10 cellular contexts compared by ENCODE assay signal in the genomic region with DNA sequence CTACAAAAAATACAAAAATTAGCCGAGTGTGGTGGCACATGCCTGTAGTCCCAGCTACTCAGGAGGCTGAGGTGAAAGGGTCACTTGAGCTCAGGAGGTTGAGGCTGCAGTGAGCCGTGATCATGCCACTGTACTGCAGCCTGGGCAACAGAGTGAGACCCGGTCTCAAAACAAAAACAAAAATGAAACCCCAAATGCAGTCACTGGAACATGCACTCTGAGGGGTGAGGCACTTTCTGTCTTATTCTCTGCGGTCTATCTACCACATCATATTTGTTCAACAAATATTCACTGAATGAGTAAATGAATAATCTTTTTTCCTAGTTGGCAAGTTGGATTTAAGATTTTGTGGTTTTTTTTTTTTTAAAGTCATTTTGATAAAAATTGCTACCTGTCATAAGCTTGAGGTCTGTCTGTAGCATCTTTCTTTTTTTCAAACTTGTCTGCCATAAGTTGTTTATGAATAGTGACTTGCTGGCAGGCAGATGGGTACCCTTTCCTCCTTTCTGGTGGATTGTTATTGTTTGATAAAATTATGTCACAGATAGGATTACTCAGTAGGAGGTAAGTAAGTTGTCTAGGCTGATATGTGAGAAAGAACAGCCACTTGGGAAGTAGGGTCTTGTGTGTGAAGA. TPM values are rescaled to one million over a fixed set of nuclear protein-coding genes. Genes with fewer than 3 reads are reported as not detected.
A peak's percentile ranks its signal among the peaks of the same experiment; 100 is the strongest.
DNase-seq lines count a peak whose midpoint lies in the region; ATAC-seq and TF ChIP-seq lines count a peak whose summit lies in the region.
"Had no signal": no experiment of that assay in that cellular context is flagged by ENCODE, and none has a peak within 500 bp of the region (broad histone marks: within the 10 kb centered on the region; RNA-seq: fewer than 3 reads in every experiment).

No MANE protein-coding gene starts in this region.

- no peak for TF ChIP-seq POLR2A in stomach (IDR thresholded peaks at IDR 0.05)

- H3K9me3 ChIP-seq in PC-9 (ENCODE audit: insufficient read depth, low read depth): no peaks in the 10 kb centered on the region
- no peaks in the 10 kb centered on the region for H3K9me3 ChIP-seq in stomach

- no peak overlapping the region for H2AFZ ChIP-seq in PC-9

- H3K4me3 ChIP-seq in PC-9 (no peak overlapping the region), stomach (no peak overlapping the region)

- H3K9me2 ChIP-seq in PC-9 (ENCODE audit: insufficient read depth): no peaks in the 10 kb centered on the region

- CTCF ChIA-PET in PC-9 (lab: Charles Lee): no interaction called here

- H3K27ac ChIP-seq in caudate nucleus (ENCODE audit: low read depth, low read length): peak overlapping the region; percentile 27
- no peak overlapping the region for H3K27ac ChIP-seq in PC-9
- H3K27ac ChIP-seq in stomach: no peak overlapping the region

- no peaks in the 10 kb centered on the region for H3K79me2 ChIP-seq in PC-9 (ENCODE audit: low read depth)

- no peaks in the 10 kb centered on the region for H3K36me3 ChIP-seq in PC-9 (ENCODE audit: low read depth)
- H3K36me3 ChIP-seq in stomach: no peaks in the 10 kb centered on the region

- DNase-seq in caudate nucleus (lab: John Stamatoyannopoulos, UW) (no peak), PC-9 (no peak), COLO668 (lab: John Stamatoyannopoulos, UW; ENCODE audit: unreplicated experiment) (no peak), NCI-H1436 (lab: John Stamatoyannopoulos, UW) (no peak), stomach (no peak)
- DNase-seq: NCI-H510A treated with DMSO at 0.1 percent for 48 hours had no signal

- POLR2A ChIA-PET in PC-9 (lab: Charles Lee; ENCODE audit: unreplicated experiment): no interaction called here

- H3K27me3 ChIP-seq in PC-9 (ENCODE audit: insufficient read depth, low read depth) (no peaks in the 10 kb centered on the region), stomach (no peaks in the 10 kb centered on the region)

- H3F3A ChIP-seq in PC-9 (ENCODE audit: insufficient read depth, low read depth): no peaks in the 10 kb centered on the region

- no peak for TF ChIP-seq CTCF in PC-9 (conservative IDR thresholded peaks at IDR 0.05)
- TF ChIP-seq CTCF in stomach (IDR thresholded peaks at IDR 0.05): no peak

- BruUV-seq in PC-9 (replicated peaks; lab: Mats Ljungman, UMichigan): no TSS peak

- no peak overlapping the region for H3K4me2 ChIP-seq in PC-9

- intact Hi-C loops in PC-9 (cut with micrococcal nuclease; ENCODE audit: unreplicated experiment) (no loop called here), stomach (cut with DNase I; ENCODE audit: low total_unique reads) (no loop called here)

- 51 to 66% (median 54%) methylated on average over 4 of the region's 4 CpGs for WGBS in stomach, 5 donors

- no peaks in the 10 kb centered on the region for H4K20me1 ChIP-seq in PC-9 (ENCODE audit: insufficient read depth)

- ATAC-seq in GM18499 (IDR thresholded peaks at IDR 0.05; ENCODE audit: insufficient read depth, unreplicated experiment) (peak; percentile 83), GM21390 (IDR thresholded peaks at IDR 0.05; ENCODE audit: unreplicated experiment) (peak; percentile 84), HG03439 (IDR thresholded peaks at IDR 0.05; ENCODE audit: unreplicated experiment) (peak; percentile 82)

- no peak for TF ChIP-seq EP300 in stomach (IDR thresholded peaks at IDR 0.05)

- H3K4me1 ChIP-seq in PC-9 (replicated peaks; ENCODE audit: insufficient read depth): peaks cover 8% of the 10 kb centered on the region
- H3K4me1 ChIP-seq in stomach: no peaks in the 10 kb centered on the region

RNA-seq across cellular contexts. Expression of a gene that starts 11.8 kb away (rescaled TPM):
- total RNA-seq in PC-9 (2021) (not detected in 2 replicates), stomach (not detected)
- under 1 TPM in 1 of 3 donors, not detected in 2; 0.46 TPM for polyA plus RNA-seq in stomach
- total RNA-seq: liver had no signal
- polyA plus RNA-seq: liver had no signal
